ENCODE assay signal across 30 cellular contexts in the genomic region with DNA sequence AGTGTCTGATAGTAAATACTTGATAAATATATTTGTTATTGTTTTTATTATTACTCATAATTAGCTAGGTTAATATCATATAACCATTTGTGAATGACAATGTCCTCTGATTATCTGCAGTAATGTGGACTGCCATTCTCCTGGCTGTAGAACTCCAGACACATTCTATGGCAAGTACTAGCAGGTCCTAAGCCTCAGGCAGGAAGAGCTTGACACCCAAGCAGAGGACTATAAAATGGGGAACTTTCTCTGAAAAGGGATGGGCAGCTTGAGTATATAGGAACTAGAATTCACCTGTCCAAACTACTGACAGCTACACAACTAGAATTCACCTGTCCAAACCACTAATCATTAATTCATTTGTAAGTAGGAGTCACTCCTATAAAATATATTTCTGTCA.
"Had no signal": no experiment of that assay in that cellular context is flagged by ENCODE, and none has a peak within 500 bp of the region (broad histone marks: within the 10 kb centered on the region; RNA-seq: fewer than 3 reads in every experiment).

No MANE protein-coding gene starts in this region.

- H3K36me3 Mint-ChIP-seq: naive B cell; naive thymus-derived CD8-positive, alpha-beta T cell; natural killer cell treated with Interleukin-12 subunit alpha and Interleukin-12 subunit beta and Interleukin-15 and Interleukin-18, amount 100 ng/mL, for 72 hours; stimulated activated memory B cell treated with anti-CD40 and anti-IgM and Interleukin-4, amounts not matched to agents 10 μg/mL and 1 μg/mL and 100 μg/mL, for 72 hours had no signal

- H3K27ac ChIP-seq: neutrophil, pancreas, psoas muscle, right lobe of liver, sigmoid colon, suprapubic skin, testis, tibial artery, upper lobe of left lung, vagina had no signal

- H3K4me3 ChIP-seq: pancreas, psoas muscle, right lobe of liver, sigmoid colon, suprapubic skin, testis, tibial artery, upper lobe of left lung, vagina had no signal

- H3K27me3 Mint-ChIP-seq: naive B cell; naive thymus-derived CD8-positive, alpha-beta T cell; natural killer cell treated with Interleukin-12 subunit alpha and Interleukin-12 subunit beta and Interleukin-15 and Interleukin-18, amount 100 ng/mL, for 72 hours; progenitor cell of endocrine pancreas; stimulated activated memory B cell treated with anti-CD40 and anti-IgM and Interleukin-4, amounts not matched to agents 10 μg/mL and 1 μg/mL and 100 μg/mL, for 72 hours; stimulated activated naive CD8-positive, alpha-beta T cell treated with anti-CD3 and anti-CD28 coated beads, Interleukin-15, amount 100 ng/mL, for 72 hours had no signal

- H3K4me1 ChIP-seq: pancreas, psoas muscle, right lobe of liver, sigmoid colon, suprapubic skin, testis, upper lobe of left lung, vagina had no signal

- H3K4me1 Mint-ChIP-seq: naive B cell; nephron progenitor cell; neural crest cell; stimulated activated memory B cell treated with anti-CD40 and anti-IgM and Interleukin-4, amounts not matched to agents 10 μg/mL and 1 μg/mL and 100 μg/mL, for 72 hours; stimulated activated naive CD8-positive, alpha-beta T cell treated with anti-CD3 and anti-CD28 coated beads, Interleukin-15, amount 100 ng/mL, for 72 hours had no signal

- H3K4me3 Mint-ChIP-seq: naive B cell; naive thymus-derived CD8-positive, alpha-beta T cell; natural killer cell treated with Interleukin-12 subunit alpha and Interleukin-12 subunit beta and Interleukin-15 and Interleukin-18, amount 100 ng/mL, for 72 hours; nephron progenitor cell; neural crest cell; stimulated activated memory B cell treated with anti-CD40 and anti-IgM and Interleukin-4, amounts not matched to agents 10 μg/mL and 1 μg/mL and 100 μg/mL, for 72 hours; stimulated activated naive CD8-positive, alpha-beta T cell treated with anti-CD3 and anti-CD28 coated beads, Interleukin-15, amount 100 ng/mL, for 72 hours had no signal

- H3K36me3 ChIP-seq: neutrophil, pancreas, right lobe of liver, sigmoid colon, suprapubic skin, tibial artery, upper lobe of left lung, vagina had no signal

- H3K27ac Mint-ChIP-seq: naive B cell; naive thymus-derived CD8-positive, alpha-beta T cell; natural killer cell treated with Interleukin-12 subunit alpha and Interleukin-12 subunit beta and Interleukin-15 and Interleukin-18, amount 100 ng/mL, for 72 hours; nephron progenitor cell; progenitor cell of endocrine pancreas; stimulated activated memory B cell treated with anti-CD40 and anti-IgM and Interleukin-4, amounts not matched to agents 10 μg/mL and 1 μg/mL and 100 μg/mL, for 72 hours; stimulated activated naive CD8-positive, alpha-beta T cell treated with anti-CD3 and anti-CD28 coated beads, Interleukin-15, amount 100 ng/mL, for 72 hours had no signal

- H3K27me3 ChIP-seq: neutrophil, pancreas, right lobe of liver, sigmoid colon, suprapubic skin, testis, tibial artery, upper lobe of left lung, vagina had no signal

- H3K9me3 ChIP-seq: neutrophil, pancreas, psoas muscle, right lobe of liver, sigmoid colon, suprapubic skin, testis, tibial artery, upper lobe of left lung, vagina had no signal

- DNase-seq: naive B cell; naive thymus-derived CD8-positive, alpha-beta T cell; nephron progenitor cell; nucleus accumbens; pancreas; posterior cingulate gyrus; psoas muscle; right cardiac atrium; right lobe of liver; sigmoid colon; small intestine; stimulated activated CD4-positive, alpha-beta T cell treated with anti-CD3 and anti-CD28 coated beads, Interleukin-15, amount 100 ng/mL, for 24 hours; stimulated activated CD4-positive, alpha-beta T cell treated with anti-CD3 and anti-CD28 coated beads, Interleukin-2, amount 100 ng/mL, for 24 hours; stimulated activated CD4-positive, alpha-beta T cell treated with anti-CD3 and anti-CD28 coated beads, Interleukin-2, amount 100 ng/mL, for 48 hours; stimulated activated CD4-positive, alpha-beta T cell treated with anti-CD3 and anti-CD28 coated beads, Interleukin-4, amount 100 ng/mL, for 4 hours; stimulated activated CD8-positive, alpha-beta memory T cell treated with anti-CD3 and anti-CD28 coated beads, Interleukin-4, amount 100 ng/mL, for 48 hours; stimulated activated naive CD4-positive, alpha-beta T cell; stimulated activated naive CD8-positive, alpha-beta T cell treated with anti-CD3 and anti-CD28 coated beads, Interleukin-15, amount 100 ng/mL, for 72 hours; stimulated activated naive CD8-positive, alpha-beta T cell treated with anti-CD3 and anti-CD28 coated beads, Interleukin-15, Interleukin-2, amounts not matched to agents 100 U/mL and 50 U/mL, for 24 hours; substantia nigra; testis; tibial artery; upper lobe of left lung had no signal

- H3K9me3 Mint-ChIP-seq: nephron progenitor cell; stimulated activated memory B cell treated with anti-CD40 and anti-IgM and Interleukin-4, amounts not matched to agents 10 μg/mL and 1 μg/mL and 100 μg/mL, for 72 hours had no signal
